In genomic region chr1:3651011-3651938, GRCh38 we compare ENCODE assay signal across 9 cellular contexts. TPM values are rescaled to one million over a fixed set of nuclear protein-coding genes. Genes with fewer than 3 reads are reported as not detected.
DNase-seq lines count a peak whose midpoint lies in the region; ATAC-seq and TF ChIP-seq lines count a peak whose summit lies in the region.
"Had no signal": no experiment of that assay in that cellular context is flagged by ENCODE, and none has a peak within 500 bp of the region (broad histone marks: within the 10 kb centered on the region; RNA-seq: fewer than 3 reads in every experiment).

No MANE protein-coding gene starts in this region.

- no peaks in the 10 kb centered on the region for H4K20me1 ChIP-seq in Karpas-422 (ENCODE audit: insufficient read depth, low read depth, low read length)
- peaks cover 39% of the 10 kb centered on the region for H4K20me1 ChIP-seq in neural progenitor cell (ENCODE audit: low read depth)

- no peaks in the 10 kb centered on the region for H3K36me3 Mint-ChIP-seq in neural progenitor cell
- no peaks in the 10 kb centered on the region for H3K36me3 Mint-ChIP-seq in endothelial cell (ENCODE audit: low read depth, unreplicated experiment)

- H3K9me3 ChIP-seq in Karpas-422 (ENCODE audit: low read length): no peaks in the 10 kb centered on the region
- H3K9me3 ChIP-seq in neural progenitor cell (ENCODE audit: low read depth): no peaks in the 10 kb centered on the region
- no peaks in the 10 kb centered on the region for H3K9me3 ChIP-seq in colonic mucosa

- H3K27ac Mint-ChIP-seq in neural progenitor cell (no peak overlapping the region), endothelial cell (ENCODE audit: unreplicated experiment) (no peak overlapping the region)

- H3K4me1 Mint-ChIP-seq in neural progenitor cell: peaks cover 20% of the 10 kb centered on the region
- peaks cover 4% of the 10 kb centered on the region for H3K4me1 Mint-ChIP-seq in endothelial cell (ENCODE audit: unreplicated experiment)

- H3K27me3 Mint-ChIP-seq in neural progenitor cell (ENCODE audit: insufficient read depth, low read depth) (peaks cover 45% of the 10 kb centered on the region), endothelial cell (ENCODE audit: unreplicated experiment) (peaks cover 16% of the 10 kb centered on the region)

- peaks cover 2% of the 10 kb centered on the region for H3K9me3 Mint-ChIP-seq in neural progenitor cell
- H3K9me3 Mint-ChIP-seq in endothelial cell (ENCODE audit: unreplicated experiment): no peaks in the 10 kb centered on the region

- H3K4me1 ChIP-seq in Karpas-422 (ENCODE audit: low read length) (peaks cover 25% of the 10 kb centered on the region), neural progenitor cell (peaks cover 11% of the 10 kb centered on the region), colonic mucosa (peaks cover 4% of the 10 kb centered on the region)

- in situ Hi-C loops in brain microvascular endothelial cell (cut with HindIII; ENCODE audit: low pct_ligation_motif_present, low sequenced_read_pairs): no loop called here

- peak; percentile 73 for DNase-seq in DMS53 (lab: John Stamatoyannopoulos, UW)
- no peak for DNase-seq in Karpas-422
- DNase-seq in cerebellum (ENCODE audit: low spot score): peak; percentile 33
- peak; percentile 64 for DNase-seq in neural progenitor cell (ENCODE audit: low spot score)
- no peak for DNase-seq in endothelial cell (ENCODE audit: low spot score)
- no peak for DNase-seq in brain microvascular endothelial cell
- no peak for DNase-seq in colonic mucosa
- DNase-seq: cortex of kidney had no signal

- H3K9me2 ChIP-seq in Karpas-422 (replicated peaks; ENCODE audit: insufficient read depth, low read length): no peaks in the 10 kb centered on the region

- H3K4me2 ChIP-seq in Karpas-422 (ENCODE audit: low read depth, low read length, poor library complexity, severe bottlenecking): peak overlapping the region; percentile 53
- H3K4me2 ChIP-seq in neural progenitor cell: peak overlapping the region; percentile 83

- TF ChIP-seq CTCF in neural progenitor cell (IDR thresholded peaks at IDR 0.05) (no peak), endothelial cell (IDR thresholded peaks at IDR 0.05; ENCODE audit: unreplicated experiment) (no peak), brain microvascular endothelial cell (IDR thresholded peaks at IDR 0.05; ENCODE audit: low read depth, low read length, missing control alignments) (no peak), colonic mucosa (IDR thresholded peaks at IDR 0.05) (no peak)

- intact Hi-C loops in colonic mucosa (cut with DNase I): no loop called here

- H3K79me2 ChIP-seq in Karpas-422 (ENCODE audit: low read length) (peaks cover 20% of the 10 kb centered on the region), neural progenitor cell (ENCODE audit: low read depth) (peaks cover 11% of the 10 kb centered on the region)

- H3K9ac ChIP-seq in Karpas-422 (ENCODE audit: low read length) (no peak overlapping the region), neural progenitor cell (no peak overlapping the region), colonic mucosa (ENCODE audit: low read depth in 2 of 2, low read length in 2 of 2) (no peak overlapping the region)

- H2AFZ ChIP-seq in Karpas-422 (ENCODE audit: low read length) (no peak overlapping the region), neural progenitor cell (replicated peaks) (no peak overlapping the region)

- H3K4me3 ChIP-seq in Karpas-422 (ENCODE audit: low read length): no peak overlapping the region; the same call in 1 of the 2 replicates
- peak overlapping the region; percentile 42 for H3K4me3 ChIP-seq in neural progenitor cell
- H3K4me3 ChIP-seq in brain microvascular endothelial cell (ENCODE audit: low read depth, low read length): no peak overlapping the region
- no peak overlapping the region for H3K4me3 ChIP-seq in colonic mucosa

- no peak overlapping the region for H3K27ac ChIP-seq in Karpas-422 (ENCODE audit: low read length)
- no peak overlapping the region for H3K27ac ChIP-seq in neural progenitor cell
- H3K27ac ChIP-seq in brain microvascular endothelial cell: no peak overlapping the region
- no peak overlapping the region for H3K27ac ChIP-seq in colonic mucosa

- H3K4me3 Mint-ChIP-seq in neural progenitor cell (peak overlapping the region; percentile 70), endothelial cell (ENCODE audit: unreplicated experiment) (no peak overlapping the region)

- H3K36me3 ChIP-seq in Karpas-422 (ENCODE audit: insufficient read depth, low read length) (peaks cover 5% of the 10 kb centered on the region; the same call in 1 of the 2 replicates), neural progenitor cell (no peaks in the 10 kb centered on the region), brain microvascular endothelial cell (replicated peaks) (peaks cover 3% of the 10 kb centered on the region), colonic mucosa (no peaks in the 10 kb centered on the region)

- peaks cover 20% of the 10 kb centered on the region for H3F3A ChIP-seq in neural progenitor cell (ENCODE audit: low read depth)

- no peak for ATAC-seq in HG03432 (IDR thresholded peaks at IDR 0.05; ENCODE audit: unreplicated experiment)

- H3K27me3 ChIP-seq in Karpas-422 (ENCODE audit: low read length) (no peaks in the 10 kb centered on the region), neural progenitor cell (peaks cover 66% of the 10 kb centered on the region), brain microvascular endothelial cell (replicated peaks) (peaks cover 51% of the 10 kb centered on the region), colonic mucosa (peaks cover 53% of the 10 kb centered on the region)

RNA-seq across cellular contexts. Expression of gene TP73, which starts 1.0 kb away (rescaled TPM):
- 0.52 and 0.94 TPM in 2 replicates for total RNA-seq in Karpas-422 (2014; rRNA removed; shearing (Covaris generic); ENCODE audit: low replicate concordance)
- total RNA-seq in cerebellum (0.36 TPM), neural progenitor cell (ENCODE audit: low replicate concordance) (0.31 TPM in 1 of 2 replicates, not detected in the other), endothelial cell (ENCODE audit: unreplicated experiment) (not detected), colonic mucosa (under 1 TPM; 0.29 to 0.42 TPM)

RNA-seq across cellular contexts. Expression of gene WRAP73, which starts 1.4 kb away (rescaled TPM):
- 37.2 and 46.7 TPM in 2 replicates for total RNA-seq in Karpas-422 (2014; rRNA removed; shearing (Covaris generic); ENCODE audit: low replicate concordance)
- total RNA-seq in cerebellum (13.2 TPM), neural progenitor cell (ENCODE audit: low replicate concordance) (12.0 and 18.8 TPM in 2 replicates), endothelial cell (ENCODE audit: unreplicated experiment) (19.0 TPM), colonic mucosa (10 to 100 TPM; 19.9 to 24.2 TPM)

RNA-seq across cellular contexts. Expression of gene TPRG1L, which starts 26.5 kb away (rescaled TPM):
- total RNA-seq in Karpas-422 (2014; rRNA removed; shearing (Covaris generic); ENCODE audit: low replicate concordance): 10.2 and 14.4 TPM in 2 replicates
- total RNA-seq in cerebellum (12.1 TPM), neural progenitor cell (ENCODE audit: low replicate concordance) (10.6 and 11.5 TPM in 2 replicates), endothelial cell (ENCODE audit: unreplicated experiment) (35.2 TPM), colonic mucosa (10 to 100 TPM; 63.0 to 81.5 TPM)

RNA-seq across cellular contexts. Expression of gene MEGF6, which starts 40.0 kb away (rescaled TPM):
- not detected in 2 replicates for total RNA-seq in Karpas-422 (2014; rRNA removed; shearing (Covaris generic); ENCODE audit: low replicate concordance)
- 14.9 TPM for total RNA-seq in cerebellum
- total RNA-seq in neural progenitor cell (ENCODE audit: low replicate concordance): 1.7 and 25.6 TPM in 2 replicates
- total RNA-seq in endothelial cell (ENCODE audit: unreplicated experiment): 198 TPM
- 1 to 10 TPM; 5.2 to 6.4 TPM for total RNA-seq in colonic mucosa

Comparison
In these comparisons a context has a peak if more than half of its experiments do, and no peak if none do; other contexts are left out.
1. DNase-seq: peak in DMS53 (single experiment), cerebellum (single experiment) and neural progenitor cell (single experiment); none in Karpas-422 (single experiment), endothelial cell (single experiment), brain microvascular endothelial cell (single experiment) and colonic mucosa (single experiment).